Comparison of ENCODE assay signal across 1 cellular context in genomic region chr1:19036701-19037605, GRCh38.
TF ChIP-seq lines count a peak whose summit lies in the region.

No MANE protein-coding gene starts in this region.

TF ChIP-seq in IMR-90, 13 proteins besides CTCF, POLR2A, EP300 and RAD21:
- no peak for TF ChIP-seq SMC3 (IDR thresholded peaks at IDR 0.05; ENCODE audit: low read depth, low read length)
- TF ChIP-seq FOS (IDR thresholded peaks at IDR 0.05; ENCODE audit: low read depth, low read length) = no peak
- TF ChIP-seq USF2 (IDR thresholded peaks at IDR 0.05; ENCODE audit: low read depth, low read length) = no peak
- no peak for TF ChIP-seq MXI1 (IDR thresholded peaks at IDR 0.05; ENCODE audit: borderline replicate concordance, low read depth, low read length)
- no peak for TF ChIP-seq RCOR1 (IDR thresholded peaks at IDR 0.05; ENCODE audit: insufficient replicate concordance, low read length)
- TF ChIP-seq CEBPB (IDR thresholded peaks at IDR 0.05; ENCODE audit: low read depth, low read length) = no peak
- TF ChIP-seq MAFK (IDR thresholded peaks at IDR 0.05; ENCODE audit: low read depth, low read length) = no peak
- TF ChIP-seq CHD1 (IDR thresholded peaks at IDR 0.05; ENCODE audit: low read depth, low read length) = no peak
TF ChIP-seq in IMR-90: peak in this region for 0.
